ENCODE assay signal across 8 cellular contexts in genomic region chr5:151155149-151155776, GRCh38. TPM values are rescaled to one million over a fixed set of nuclear protein-coding genes. Genes with fewer than 3 reads are reported as not detected.
DNase-seq lines count a peak whose midpoint lies in the region; ATAC-seq and TF ChIP-seq lines count a peak whose summit lies in the region.

No MANE protein-coding gene starts in this region.

- H3K9me2 ChIP-seq in PC-9 (ENCODE audit: insufficient read depth): no peaks in the 10 kb centered on the region

- H3K79me2 ChIP-seq in DND-41 (ENCODE audit: insufficient read depth, low read length): peaks cover 78% of the 10 kb centered on the region
- no peaks in the 10 kb centered on the region for H3K79me2 ChIP-seq in PC-9 (ENCODE audit: low read depth)

- no peak overlapping the region for H2AFZ ChIP-seq in DND-41 (ENCODE audit: low read depth, low read length)
- no peak overlapping the region for H2AFZ ChIP-seq in PC-9

- no peak for TF ChIP-seq EP300 in sigmoid colon (IDR thresholded peaks at IDR 0.05)

- no peak for TF ChIP-seq POLR2A in sigmoid colon (IDR thresholded peaks at IDR 0.05)

- intact Hi-C loops in sigmoid colon (cut with DNase I) (loop anchor here (5.0 kb wide), 1 partner anchor 67 kb away; the partner anchor contains the start of gene CCDC69), PC-9 (cut with micrococcal nuclease; ENCODE audit: unreplicated experiment) (no loop called here)

- peak; percentile 80 for DNase-seq in DND-41
- DNase-seq in T follicular helper cell (ENCODE audit: low read depth): peak; percentile 53
- no peak for DNase-seq in sigmoid colon
- no peak for DNase-seq in PC-9

- peak overlapping the region; percentile 87 for H3K9ac ChIP-seq in DND-41 (ENCODE audit: low read depth, low read length)

- H3K4me2 ChIP-seq in DND-41 (ENCODE audit: insufficient read depth, low read length): peak overlapping the region; percentile 88
- no peak overlapping the region for H3K4me2 ChIP-seq in PC-9

- H3K4me1 ChIP-seq in DND-41 (ENCODE audit: insufficient read depth, low read length): peaks cover 82% of the 10 kb centered on the region
- peaks cover 2 to 78% (median 70%) of the 10 kb centered on the region in 4 donors for H3K4me1 ChIP-seq in sigmoid colon
- H3K4me1 ChIP-seq in PC-9 (replicated peaks; ENCODE audit: insufficient read depth): no peaks in the 10 kb centered on the region

- H3K27me3 ChIP-seq in DND-41 (ENCODE audit: insufficient read depth, low read length, poor library complexity) (no peaks in the 10 kb centered on the region), sigmoid colon (no peaks in the 10 kb centered on the region), PC-9 (ENCODE audit: insufficient read depth, low read depth) (peaks cover 3% of the 10 kb centered on the region; the same call in 1 of the 2 replicates)

- no peaks in the 10 kb centered on the region for H3K9me3 ChIP-seq in DND-41 (ENCODE audit: insufficient read depth, low read length, severe bottlenecking)
- H3K9me3 ChIP-seq in sigmoid colon: no peaks in the 10 kb centered on the region
- H3K9me3 ChIP-seq in PC-9 (ENCODE audit: insufficient read depth, low read depth): no peaks in the 10 kb centered on the region

- H3K27ac ChIP-seq in DND-41 (ENCODE audit: low read length): peak overlapping the region; percentile 87
- H3K27ac ChIP-seq in cingulate gyrus (ENCODE audit: low read depth, low read length): peak overlapping the region; percentile 87
- H3K27ac ChIP-seq in sigmoid colon: peak overlapping the region; percentile 88 to 97 (median 93)
- no peak overlapping the region for H3K27ac ChIP-seq in PC-9

- BruUV-seq in PC-9 (replicated peaks; lab: Mats Ljungman, UMichigan): no TSS peak

- H4K20me1 ChIP-seq in DND-41 (ENCODE audit: insufficient read depth, low read length) (peaks cover 18% of the 10 kb centered on the region), PC-9 (ENCODE audit: insufficient read depth) (no peaks in the 10 kb centered on the region)

- CTCF ChIA-PET in PC-9 (lab: Charles Lee): no interaction called here

- H3K36me3 ChIP-seq in DND-41 (ENCODE audit: insufficient read depth, low read length) (peaks cover 5% of the 10 kb centered on the region; the same call in 1 of the 2 replicates), sigmoid colon (no peaks in the 10 kb centered on the region), PC-9 (ENCODE audit: low read depth) (no peaks in the 10 kb centered on the region)

- 31 to 55% methylated on average over 9 of the region's 9 CpGs for WGBS in sigmoid colon, 2 donors

- peak overlapping the region in 1 of 2 experiments; percentile 85; a peak in 3 of 4 replicates for H3K4me3 ChIP-seq in DND-41 (ENCODE audit: low read depth in 1 of 2, low read length in 2 of 2)
- peak overlapping the region; percentile 74 to 92 (median 82) for H3K4me3 ChIP-seq in sigmoid colon
- no peak overlapping the region for H3K4me3 ChIP-seq in PC-9

- POLR2A ChIA-PET in PC-9 (lab: Charles Lee; ENCODE audit: unreplicated experiment): interaction anchor here (0.6 kb wide), 1 partner anchor 69 kb away, joined by 3 read pairs; the partner anchor contains the start of gene CCDC69

- ATAC-seq in DND-41 (ENCODE audit: insufficient read depth, low read depth) (peak; percentile 64), GM21737 (IDR thresholded peaks at IDR 0.05; ENCODE audit: unreplicated experiment) (peak; percentile 29), HG02870 (IDR thresholded peaks at IDR 0.05; ENCODE audit: unreplicated experiment) (no peak), HG03520 (IDR thresholded peaks at IDR 0.05; ENCODE audit: unreplicated experiment) (no peak)

- peak; percentile 10 for TF ChIP-seq CTCF in DND-41 (IDR thresholded peaks at IDR 0.05; ENCODE audit: borderline replicate concordance, extremely low read depth, low read length, poor library complexity, severe bottlenecking)
- TF ChIP-seq CTCF in sigmoid colon (IDR thresholded peaks at IDR 0.05): no peak
- TF ChIP-seq CTCF in PC-9 (conservative IDR thresholded peaks at IDR 0.05): no peak

- H3F3A ChIP-seq in PC-9 (ENCODE audit: insufficient read depth, low read depth): no peaks in the 10 kb centered on the region

RNA-seq across cellular contexts. Expression of gene ANXA6, which starts 2.3 kb away (rescaled TPM):
- total RNA-seq in sigmoid colon: 100 to 1,000 TPM; 233 to 333 (median 259) TPM
- polyA plus RNA-seq in sigmoid colon: 100 to 1,000 TPM in 1 of 3 donors, 10 to 100 TPM in 2; 22.9 to 121 (median 45.0) TPM
- total RNA-seq in PC-9 (2021): 18.0 and 22.4 TPM in 2 replicates

Comparison
In these comparisons a context has a peak if more than half of its experiments do, and no peak if none do; other contexts are left out.
1. ATAC-seq: peak in DND-41 (single experiment) and GM21737 (single experiment); none in HG02870 (single experiment) and HG03520 (single experiment).
2. DNase-seq: peak in DND-41 (single experiment) and T follicular helper cell (single experiment); none in sigmoid colon (single experiment) and PC-9 (0 of 2).